In genomic region chr9:33847894-33848205, GRCh38 we compare ENCODE assay signal across 10 cellular contexts. TPM values are rescaled to one million over a fixed set of nuclear protein-coding genes. Genes with fewer than 3 reads are reported as not detected.
A peak's percentile ranks its signal among the peaks of the same experiment; 100 is the strongest.
DNase-seq lines count a peak whose midpoint lies in the region; ATAC-seq and TF ChIP-seq lines count a peak whose summit lies in the region.
"Not testable (repeated sequence)": the region's sequence is repeated elsewhere in the genome, so short reads cannot be mapped to it uniquely, and the experiment has no call there.
"Had no signal": no experiment of that assay in that cellular context is flagged by ENCODE, and none has a peak within 500 bp of the region (broad histone marks: within the 10 kb centered on the region; RNA-seq: fewer than 3 reads in every experiment).

No MANE protein-coding gene starts in this region.

- not testable (repeated sequence) for H4K20me1 ChIP-seq in OCI-LY1 (ENCODE audit: insufficient read depth, low read length)

- not testable (repeated sequence) for H3K27me3 ChIP-seq in OCI-LY1 (ENCODE audit: insufficient read depth, low read length)

- not testable (repeated sequence) for ATAC-seq in central memory CD8-positive, alpha-beta T cell (replicated peaks; ENCODE audit: extremely low read depth, poor library complexity, severe bottlenecking); memory B cell (ENCODE audit: low read depth); stimulated activated effector memory CD8-positive, alpha-beta T cell treated with anti-CD3 and anti-CD28 coated beads, Interleukin-12 subunit alpha, Interleukin-12 subunit beta, amount 100 ng/mL, for 72 hours

- not testable (repeated sequence) for TF ChIP-seq CTCF in 22Rv1 (IDR thresholded peaks at IDR 0.05); CD14-positive monocyte (IDR thresholded peaks at IDR 0.05); OCI-LY1 (IDR thresholded peaks at IDR 0.05; ENCODE audit: low read length); VCaP (conservative IDR thresholded peaks at IDR 0.05); osteocyte (IDR thresholded peaks at IDR 0.05)

- H3K9ac ChIP-seq in OCI-LY1 (ENCODE audit: low read length), result not testable (repeated sequence)

- not testable (repeated sequence) for H3K4me3 Mint-ChIP-seq in CD14-positive monocyte; central memory CD8-positive, alpha-beta T cell; memory B cell; osteocyte (ENCODE audit: unreplicated experiment); stimulated activated effector memory CD8-positive, alpha-beta T cell treated with anti-CD3 and anti-CD28 coated beads, Interleukin-12 subunit alpha, Interleukin-12 subunit beta, amount 100 ng/mL, for 72 hours

- not testable (repeated sequence) for H3K9me3 Mint-ChIP-seq in CD14-positive monocyte; central memory CD8-positive, alpha-beta T cell; memory B cell; osteocyte (ENCODE audit: unreplicated experiment); stimulated activated effector memory CD8-positive, alpha-beta T cell treated with anti-CD3 and anti-CD28 coated beads, Interleukin-12 subunit alpha, Interleukin-12 subunit beta, amount 100 ng/mL, for 72 hours

- peaks cover 96% of the 10 kb centered on the region for H3K79me2 ChIP-seq in OCI-LY1 (ENCODE audit: insufficient read depth, low read length)

- H3F3A ChIP-seq in OCI-LY1 (ENCODE audit: insufficient read depth, low read length), result not testable (repeated sequence)

- intact Hi-C loops in CD14-positive monocyte (cut with micrococcal nuclease), result not testable (repeated sequence)

- not testable (repeated sequence) for H3K4me2 ChIP-seq in OCI-LY1 (ENCODE audit: low read length)

- H3K27me3 Mint-ChIP-seq in CD14-positive monocyte (ENCODE audit: low read depth in 3 of 3); central memory CD8-positive, alpha-beta T cell; memory B cell; osteocyte (ENCODE audit: unreplicated experiment): not testable (repeated sequence)

- H3K9me3 ChIP-seq in OCI-LY1 (ENCODE audit: low read length), result not testable (repeated sequence)

- H2AFZ ChIP-seq in OCI-LY1 (ENCODE audit: low read length), result not testable (repeated sequence)

- H3K36me3 Mint-ChIP-seq in CD14-positive monocyte, result peaks cover 1 to 16% of the 10 kb centered on the region in 2 donors
- not testable (repeated sequence) for H3K36me3 Mint-ChIP-seq in central memory CD8-positive, alpha-beta T cell (ENCODE audit: insufficient read depth); memory B cell; osteocyte (ENCODE audit: unreplicated experiment); stimulated activated effector memory CD8-positive, alpha-beta T cell treated with anti-CD3 and anti-CD28 coated beads, Interleukin-12 subunit alpha, Interleukin-12 subunit beta, amount 100 ng/mL, for 72 hours

- H3K9me2 ChIP-seq in OCI-LY1 (ENCODE audit: low read depth, low read length), result not testable (repeated sequence)

- not testable (repeated sequence) for H3K4me3 ChIP-seq in OCI-LY1 (ENCODE audit: low read depth, low read length, poor library complexity, severe bottlenecking)

- H3K4me1 Mint-ChIP-seq in CD14-positive monocyte (peaks cover 69% of the 10 kb centered on the region), memory B cell (peaks cover 17% of the 10 kb centered on the region), osteocyte (ENCODE audit: unreplicated experiment) (peaks cover 45% of the 10 kb centered on the region)
- peaks cover 22% of the 10 kb centered on the region for H3K4me1 Mint-ChIP-seq in central memory CD8-positive, alpha-beta T cell
- H3K4me1 Mint-ChIP-seq in stimulated activated effector memory CD8-positive, alpha-beta T cell treated with anti-CD3 and anti-CD28 coated beads, Interleukin-12 subunit alpha, Interleukin-12 subunit beta, amount 100 ng/mL, for 72 hours, result peaks cover 25% of the 10 kb centered on the region

- H3K27ac ChIP-seq in 22Rv1 (peak overlapping the region; percentile 74), OCI-LY1 (ENCODE audit: low read depth, low read length, poor library complexity, severe bottlenecking) (peak overlapping the region; percentile 35), VCaP (peak overlapping the region; percentile 75)

- not testable (repeated sequence) for DNase-seq in CD14-positive monocyte (ENCODE audit: low spot score); central memory CD8-positive, alpha-beta T cell (ENCODE audit: low spot score in 2 of 2); memory B cell (ENCODE audit: low spot score in 2 of 2); stimulated activated effector memory CD8-positive, alpha-beta T cell treated with anti-CD3 and anti-CD28 coated beads, Interleukin-12 subunit alpha, Interleukin-12 subunit beta, amount 100 ng/mL, for 72 hours (ENCODE audit: low spot score in 2 of 2)
- peak; percentile 6 for DNase-seq in osteocyte (ENCODE audit: extremely low spot score, unreplicated experiment)

- peak overlapping the region in 5 of 7 donors; percentile 5 to 60 (median 40) for H3K27ac Mint-ChIP-seq in CD14-positive monocyte
- peak overlapping the region; percentile 52 for H3K27ac Mint-ChIP-seq in central memory CD8-positive, alpha-beta T cell (ENCODE audit: low read depth)
- H3K27ac Mint-ChIP-seq in memory B cell, result peak overlapping the region; percentile 67
- not testable (repeated sequence) for H3K27ac Mint-ChIP-seq in osteocyte (ENCODE audit: unreplicated experiment)
- H3K27ac Mint-ChIP-seq in stimulated activated effector memory CD8-positive, alpha-beta T cell treated with anti-CD3 and anti-CD28 coated beads, Interleukin-12 subunit alpha, Interleukin-12 subunit beta, amount 100 ng/mL, for 72 hours, result peak overlapping the region; percentile 45

- H3K36me3 ChIP-seq in OCI-LY1 (ENCODE audit: insufficient read depth, low read length), result peaks cover 14% of the 10 kb centered on the region; the same call in 1 of the 2 replicates

- peaks cover 73% of the 10 kb centered on the region for H3K4me1 ChIP-seq in OCI-LY1 (ENCODE audit: insufficient read depth, low read length, severe bottlenecking)

RNA-seq across cellular contexts. Expression of gene UBE2R2, which starts 30.9 kb away (rescaled TPM):
- 10 to 100 TPM; 30.5 to 37.2 TPM for polyA plus RNA-seq in CD14-positive monocyte
- total RNA-seq in osteocyte, result 48.1 and 49.1 TPM in 2 replicates

RNA-seq across cellular contexts. Expression of gene PRSS3, which starts 52.5 kb away (rescaled TPM):
- polyA plus RNA-seq in CD14-positive monocyte, result not detected
- not detected in 2 replicates for total RNA-seq in osteocyte
- total RNA-seq: H1, H9 had no signal
